8 cellular contexts compared by ENCODE assay signal in genomic region chr1:148402152-148403084, GRCh38.
A peak's percentile ranks its signal among the peaks of the same experiment; 100 is the strongest.
DNase-seq lines count a peak whose midpoint lies in the region; ATAC-seq and TF ChIP-seq lines count a peak whose summit lies in the region.
"Not testable (repeated sequence)": the region's sequence is repeated elsewhere in the genome, so short reads cannot be mapped to it uniquely, and the experiment has no call there.

No MANE protein-coding gene starts in this region.

- not testable (repeated sequence) for TF ChIP-seq CTCF in Caco-2 (IDR thresholded peaks at IDR 0.05; ENCODE audit: insufficient read depth in 1 of 2, low read depth in 1 of 2, low read length in 1 of 2, severe bottlenecking in 1 of 2, unreplicated experiment in 1 of 2)

- H3K4me3 ChIP-seq in Caco-2 (ENCODE audit: low read depth, low read length): peak overlapping the region; percentile 59
- H3K4me3 ChIP-seq in mononuclear cell (ENCODE audit: low read length): peak overlapping the region; percentile 73

- not testable (repeated sequence) for H3K9me3 Mint-ChIP-seq in Caco-2 (ENCODE audit: unreplicated experiment)

- not testable (repeated sequence) for H3K27me3 Mint-ChIP-seq in Caco-2 (ENCODE audit: insufficient read depth, unreplicated experiment)

- peaks cover 16% of the 10 kb centered on the region for H3K4me1 Mint-ChIP-seq in Caco-2 (ENCODE audit: low read depth, unreplicated experiment)

- peak overlapping the region; percentile 75 for H3K4me3 Mint-ChIP-seq in Caco-2 (ENCODE audit: unreplicated experiment)

- not testable (repeated sequence) for H3K36me3 Mint-ChIP-seq in Caco-2 (ENCODE audit: insufficient read depth, unreplicated experiment)

- intact Hi-C loops in Caco-2 (cut with micrococcal nuclease; ENCODE audit: unreplicated experiment): loop anchor here (2.0 kb wide), 1 partner anchor 22 kb away; no protein-coding TSS in a partner anchor

- H3K9me3 ChIP-seq in Caco-2; mononuclear cell (ENCODE audit: low read depth, low read length): not testable (repeated sequence)

- not testable (repeated sequence) for H3K36me3 ChIP-seq in Caco-2 (ENCODE audit: control insufficient read depth, insufficient read depth, low read length)

- DNase-seq in Caco-2 (peak; percentile 86 to 92), HT-29 (ENCODE audit: low spot score) (peak; percentile 71), RPMI7951 (ENCODE audit: low read depth) (peak; percentile 81)
- peak; percentile 88 to 90 for DNase-seq in activated T-cell treated with anti-CD3 and anti-CD28 coated beads, Interleukin-2, amount 50 U/mL, for 48 hours
- DNase-seq in stimulated activated CD8-positive, alpha-beta memory T cell treated with anti-CD3 and anti-CD28 coated beads, Interleukin-12 subunit alpha, Interleukin-12 subunit beta, amount 100 ng/mL, for 24 hours (ENCODE audit: extremely low read depth): peak; percentile 67

- not testable (repeated sequence) for H3K4me1 ChIP-seq in Caco-2
- H3K4me1 ChIP-seq in mononuclear cell (ENCODE audit: insufficient read depth, low read length): peaks cover 20% of the 10 kb centered on the region

- peak overlapping the region; percentile 94 for H3K27ac Mint-ChIP-seq in Caco-2 (ENCODE audit: unreplicated experiment)

- BruUV-seq in Caco-2 (replicated peaks; lab: Mats Ljungman, UMichigan): TSS peak; percentile 97

- CTCF ChIA-PET in Caco-2 (lab: Charles Lee): not testable (repeated sequence)

- ATAC-seq in GM21367 (IDR thresholded peaks at IDR 0.05; ENCODE audit: unreplicated experiment) (peak; percentile 91), esophagus mucosa (peak; percentile 88)

- not testable (repeated sequence) for H3K27me3 ChIP-seq in Caco-2 (replicated peaks; ENCODE audit: control insufficient read depth, insufficient read depth, low read length); mononuclear cell (ENCODE audit: insufficient read depth, low read length)

- POLR2A ChIA-PET in Caco-2 (lab: Charles Lee): interaction anchor here (0.7 to 1.4 kb wide), 2 partner anchors 14 to 21 kb away, joined by 3 to 6 read pairs; no protein-coding TSS in a partner anchor

Comparison
In these comparisons a context has a peak if more than half of its experiments do, and no peak if none do; other contexts are left out.
1. Peak in every context shown above with its lines: DNase-seq, ATAC-seq and H3K4me3 ChIP-seq.